ENCODE assay signal across 1 cellular context in the genomic region with DNA sequence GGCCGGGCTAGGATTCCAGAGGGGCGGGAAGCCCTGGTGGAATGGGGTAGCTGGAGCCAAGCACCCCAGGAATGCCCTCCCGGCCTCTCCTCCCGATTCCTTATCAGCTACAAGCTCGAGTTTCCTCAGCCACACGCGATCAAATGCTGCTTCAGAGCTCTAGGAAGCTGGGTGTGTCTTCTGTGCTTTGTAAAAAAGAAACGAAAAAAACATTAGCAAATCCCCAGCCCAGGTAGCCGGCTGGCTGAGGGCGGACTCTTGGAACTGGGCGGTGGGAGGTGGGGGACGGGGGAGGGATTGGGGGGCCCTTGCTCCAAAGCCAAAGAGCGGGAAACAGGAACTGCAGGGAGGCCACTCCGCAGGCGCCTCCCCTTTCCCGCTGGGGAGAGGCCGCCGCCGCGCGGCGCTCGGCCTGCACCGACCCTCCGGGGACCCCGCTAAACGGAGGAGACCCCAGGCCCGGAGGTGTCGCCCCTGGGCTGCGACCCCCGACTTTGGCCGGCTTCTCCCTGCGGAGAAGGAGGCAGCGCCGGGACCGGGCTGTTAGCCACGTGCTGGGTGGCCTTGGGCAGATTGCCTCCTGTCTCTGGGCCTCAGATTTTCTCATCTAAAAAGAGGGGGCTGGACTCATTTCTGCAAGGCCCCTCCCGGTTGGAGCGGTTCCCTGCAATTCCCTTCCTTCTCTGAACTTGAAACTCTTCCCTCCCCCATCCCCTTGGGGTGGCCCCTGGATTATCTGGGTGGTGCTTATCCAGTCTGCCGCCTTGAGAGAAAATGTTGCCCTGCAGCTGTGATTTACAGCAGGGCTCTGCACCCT.
A peak's percentile ranks its signal among the peaks of the same experiment; 100 is the strongest.
TF ChIP-seq lines count a peak whose summit lies in the region.

No MANE protein-coding gene starts in this region.

TF ChIP-seq in K562, 482 proteins besides CTCF, POLR2A, EP300 and RAD21 (continued from another document and continues in another):
- TF ChIP-seq, protein P1, sequence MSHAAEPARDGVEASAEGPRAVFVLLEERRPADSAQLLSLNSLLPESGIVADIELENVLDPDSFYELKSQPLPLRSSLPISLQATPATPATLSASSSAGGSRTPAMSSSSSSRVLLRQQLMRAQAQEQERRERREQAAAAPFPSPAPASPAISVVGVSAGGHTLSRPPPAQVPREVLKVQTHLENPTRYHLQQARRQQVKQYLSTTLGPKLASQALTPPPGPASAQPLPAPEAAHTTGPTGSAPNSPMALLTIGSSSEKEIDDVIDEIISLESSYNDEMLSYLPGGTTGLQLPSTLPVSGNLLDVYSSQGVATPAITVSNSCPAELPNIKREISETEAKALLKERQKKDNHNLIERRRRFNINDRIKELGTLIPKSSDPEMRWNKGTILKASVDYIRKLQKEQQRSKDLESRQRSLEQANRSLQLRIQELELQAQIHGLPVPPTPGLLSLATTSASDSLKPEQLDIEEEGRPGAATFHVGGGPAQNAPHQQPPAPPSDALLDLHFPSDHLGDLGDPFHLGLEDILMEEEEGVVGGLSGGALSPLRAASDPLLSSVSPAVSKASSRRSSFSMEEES (CRISPR knock-in tag; IDR thresholded peaks at IDR 0.05), result no peak
- TF ChIP-seq, protein P2, sequence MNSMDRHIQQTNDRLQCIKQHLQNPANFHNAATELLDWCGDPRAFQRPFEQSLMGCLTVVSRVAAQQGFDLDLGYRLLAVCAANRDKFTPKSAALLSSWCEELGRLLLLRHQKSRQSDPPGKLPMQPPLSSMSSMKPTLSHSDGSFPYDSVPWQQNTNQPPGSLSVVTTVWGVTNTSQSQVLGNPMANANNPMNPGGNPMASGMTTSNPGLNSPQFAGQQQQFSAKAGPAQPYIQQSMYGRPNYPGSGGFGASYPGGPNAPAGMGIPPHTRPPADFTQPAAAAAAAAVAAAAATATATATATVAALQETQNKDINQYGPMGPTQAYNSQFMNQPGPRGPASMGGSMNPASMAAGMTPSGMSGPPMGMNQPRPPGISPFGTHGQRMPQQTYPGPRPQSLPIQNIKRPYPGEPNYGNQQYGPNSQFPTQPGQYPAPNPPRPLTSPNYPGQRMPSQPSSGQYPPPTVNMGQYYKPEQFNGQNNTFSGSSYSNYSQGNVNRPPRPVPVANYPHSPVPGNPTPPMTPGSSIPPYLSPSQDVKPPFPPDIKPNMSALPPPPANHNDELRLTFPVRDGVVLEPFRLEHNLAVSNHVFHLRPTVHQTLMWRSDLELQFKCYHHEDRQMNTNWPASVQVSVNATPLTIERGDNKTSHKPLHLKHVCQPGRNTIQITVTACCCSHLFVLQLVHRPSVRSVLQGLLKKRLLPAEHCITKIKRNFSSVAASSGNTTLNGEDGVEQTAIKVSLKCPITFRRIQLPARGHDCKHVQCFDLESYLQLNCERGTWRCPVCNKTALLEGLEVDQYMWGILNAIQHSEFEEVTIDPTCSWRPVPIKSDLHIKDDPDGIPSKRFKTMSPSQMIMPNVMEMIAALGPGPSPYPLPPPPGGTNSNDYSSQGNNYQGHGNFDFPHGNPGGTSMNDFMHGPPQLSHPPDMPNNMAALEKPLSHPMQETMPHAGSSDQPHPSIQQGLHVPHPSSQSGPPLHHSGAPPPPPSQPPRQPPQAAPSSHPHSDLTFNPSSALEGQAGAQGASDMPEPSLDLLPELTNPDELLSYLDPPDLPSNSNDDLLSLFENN (IDR thresholded peaks at IDR 0.05; ENCODE audit: low read depth in 2 of 2, low read length in 2 of 2), result no peak
- TF ChIP-seq, protein P3, sequence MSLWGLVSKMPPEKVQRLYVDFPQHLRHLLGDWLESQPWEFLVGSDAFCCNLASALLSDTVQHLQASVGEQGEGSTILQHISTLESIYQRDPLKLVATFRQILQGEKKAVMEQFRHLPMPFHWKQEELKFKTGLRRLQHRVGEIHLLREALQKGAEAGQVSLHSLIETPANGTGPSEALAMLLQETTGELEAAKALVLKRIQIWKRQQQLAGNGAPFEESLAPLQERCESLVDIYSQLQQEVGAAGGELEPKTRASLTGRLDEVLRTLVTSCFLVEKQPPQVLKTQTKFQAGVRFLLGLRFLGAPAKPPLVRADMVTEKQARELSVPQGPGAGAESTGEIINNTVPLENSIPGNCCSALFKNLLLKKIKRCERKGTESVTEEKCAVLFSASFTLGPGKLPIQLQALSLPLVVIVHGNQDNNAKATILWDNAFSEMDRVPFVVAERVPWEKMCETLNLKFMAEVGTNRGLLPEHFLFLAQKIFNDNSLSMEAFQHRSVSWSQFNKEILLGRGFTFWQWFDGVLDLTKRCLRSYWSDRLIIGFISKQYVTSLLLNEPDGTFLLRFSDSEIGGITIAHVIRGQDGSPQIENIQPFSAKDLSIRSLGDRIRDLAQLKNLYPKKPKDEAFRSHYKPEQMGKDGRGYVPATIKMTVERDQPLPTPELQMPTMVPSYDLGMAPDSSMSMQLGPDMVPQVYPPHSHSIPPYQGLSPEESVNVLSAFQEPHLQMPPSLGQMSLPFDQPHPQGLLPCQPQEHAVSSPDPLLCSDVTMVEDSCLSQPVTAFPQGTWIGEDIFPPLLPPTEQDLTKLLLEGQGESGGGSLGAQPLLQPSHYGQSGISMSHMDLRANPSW (CRISPR knock-in tag; IDR thresholded peaks at IDR 0.05), result no peak
- TF ChIP-seq SAP30 (IDR thresholded peaks at IDR 0.05; ENCODE audit: borderline replicate concordance, insufficient read depth, low read depth, low read length, poor library complexity, severe bottlenecking), result no peak
- TF ChIP-seq, protein P4, sequence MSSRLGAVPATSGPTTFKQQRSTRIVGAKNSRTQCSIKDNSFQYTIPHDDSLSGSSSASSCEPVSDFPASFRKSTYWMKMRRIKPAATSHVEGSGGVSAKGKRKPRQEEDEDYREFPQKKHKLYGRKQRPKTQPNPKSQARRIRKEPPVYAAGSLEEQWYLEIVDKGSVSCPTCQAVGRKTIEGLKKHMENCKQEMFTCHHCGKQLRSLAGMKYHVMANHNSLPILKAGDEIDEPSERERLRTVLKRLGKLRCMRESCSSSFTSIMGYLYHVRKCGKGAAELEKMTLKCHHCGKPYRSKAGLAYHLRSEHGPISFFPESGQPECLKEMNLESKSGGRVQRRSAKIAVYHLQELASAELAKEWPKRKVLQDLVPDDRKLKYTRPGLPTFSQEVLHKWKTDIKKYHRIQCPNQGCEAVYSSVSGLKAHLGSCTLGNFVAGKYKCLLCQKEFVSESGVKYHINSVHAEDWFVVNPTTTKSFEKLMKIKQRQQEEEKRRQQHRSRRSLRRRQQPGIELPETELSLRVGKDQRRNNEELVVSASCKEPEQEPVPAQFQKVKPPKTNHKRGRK (tag; IDR thresholded peaks at IDR 0.05), result no peak
- TF ChIP-seq HNRNPL (IDR thresholded peaks at IDR 0.05; ENCODE audit: low read depth, low read length), result no peak
- TF ChIP-seq, protein P5, sequence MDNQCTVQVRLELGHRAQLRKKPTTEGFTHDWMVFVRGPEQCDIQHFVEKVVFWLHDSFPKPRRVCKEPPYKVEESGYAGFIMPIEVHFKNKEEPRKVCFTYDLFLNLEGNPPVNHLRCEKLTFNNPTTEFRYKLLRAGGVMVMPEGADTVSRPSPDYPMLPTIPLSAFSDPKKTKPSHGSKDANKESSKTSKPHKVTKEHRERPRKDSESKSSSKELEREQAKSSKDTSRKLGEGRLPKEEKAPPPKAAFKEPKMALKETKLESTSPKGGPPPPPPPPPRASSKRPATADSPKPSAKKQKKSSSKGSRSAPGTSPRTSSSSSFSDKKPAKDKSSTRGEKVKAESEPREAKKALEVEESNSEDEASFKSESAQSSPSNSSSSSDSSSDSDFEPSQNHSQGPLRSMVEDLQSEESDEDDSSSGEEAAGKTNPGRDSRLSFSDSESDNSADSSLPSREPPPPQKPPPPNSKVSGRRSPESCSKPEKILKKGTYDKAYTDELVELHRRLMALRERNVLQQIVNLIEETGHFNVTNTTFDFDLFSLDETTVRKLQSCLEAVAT (IDR thresholded peaks at IDR 0.05), result no peak
- no peak for TF ChIP-seq ZKSCAN3 (CRISPR knock-in tag; IDR thresholded peaks at IDR 0.05)
- no peak for TF ChIP-seq MCM7 (IDR thresholded peaks at IDR 0.05)
- TF ChIP-seq ZNF77 (CRISPR knock-in tag; IDR thresholded peaks at IDR 0.05), result no peak
- TF ChIP-seq, protein P6, sequence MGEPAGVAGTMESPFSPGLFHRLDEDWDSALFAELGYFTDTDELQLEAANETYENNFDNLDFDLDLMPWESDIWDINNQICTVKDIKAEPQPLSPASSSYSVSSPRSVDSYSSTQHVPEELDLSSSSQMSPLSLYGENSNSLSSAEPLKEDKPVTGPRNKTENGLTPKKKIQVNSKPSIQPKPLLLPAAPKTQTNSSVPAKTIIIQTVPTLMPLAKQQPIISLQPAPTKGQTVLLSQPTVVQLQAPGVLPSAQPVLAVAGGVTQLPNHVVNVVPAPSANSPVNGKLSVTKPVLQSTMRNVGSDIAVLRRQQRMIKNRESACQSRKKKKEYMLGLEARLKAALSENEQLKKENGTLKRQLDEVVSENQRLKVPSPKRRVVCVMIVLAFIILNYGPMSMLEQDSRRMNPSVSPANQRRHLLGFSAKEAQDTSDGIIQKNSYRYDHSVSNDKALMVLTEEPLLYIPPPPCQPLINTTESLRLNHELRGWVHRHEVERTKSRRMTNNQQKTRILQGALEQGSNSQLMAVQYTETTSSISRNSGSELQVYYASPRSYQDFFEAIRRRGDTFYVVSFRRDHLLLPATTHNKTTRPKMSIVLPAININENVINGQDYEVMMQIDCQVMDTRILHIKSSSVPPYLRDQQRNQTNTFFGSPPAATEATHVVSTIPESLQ (CRISPR knock-in tag; IDR thresholded peaks at IDR 0.05), result no peak
- TF ChIP-seq PHTF2 (CRISPR knock-in tag; IDR thresholded peaks at IDR 0.05), result no peak
- TF ChIP-seq, protein P7, sequence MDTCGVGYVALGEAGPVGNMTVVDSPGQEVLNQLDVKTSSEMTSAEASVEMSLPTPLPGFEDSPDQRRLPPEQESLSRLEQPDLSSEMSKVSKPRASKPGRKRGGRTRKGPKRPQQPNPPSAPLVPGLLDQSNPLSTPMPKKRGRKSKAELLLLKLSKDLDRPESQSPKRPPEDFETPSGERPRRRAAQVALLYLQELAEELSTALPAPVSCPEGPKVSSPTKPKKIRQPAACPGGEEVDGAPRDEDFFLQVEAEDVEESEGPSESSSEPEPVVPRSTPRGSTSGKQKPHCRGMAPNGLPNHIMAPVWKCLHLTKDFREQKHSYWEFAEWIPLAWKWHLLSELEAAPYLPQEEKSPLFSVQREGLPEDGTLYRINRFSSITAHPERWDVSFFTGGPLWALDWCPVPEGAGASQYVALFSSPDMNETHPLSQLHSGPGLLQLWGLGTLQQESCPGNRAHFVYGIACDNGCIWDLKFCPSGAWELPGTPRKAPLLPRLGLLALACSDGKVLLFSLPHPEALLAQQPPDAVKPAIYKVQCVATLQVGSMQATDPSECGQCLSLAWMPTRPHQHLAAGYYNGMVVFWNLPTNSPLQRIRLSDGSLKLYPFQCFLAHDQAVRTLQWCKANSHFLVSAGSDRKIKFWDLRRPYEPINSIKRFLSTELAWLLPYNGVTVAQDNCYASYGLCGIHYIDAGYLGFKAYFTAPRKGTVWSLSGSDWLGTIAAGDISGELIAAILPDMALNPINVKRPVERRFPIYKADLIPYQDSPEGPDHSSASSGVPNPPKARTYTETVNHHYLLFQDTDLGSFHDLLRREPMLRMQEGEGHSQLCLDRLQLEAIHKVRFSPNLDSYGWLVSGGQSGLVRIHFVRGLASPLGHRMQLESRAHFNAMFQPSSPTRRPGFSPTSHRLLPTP (IDR thresholded peaks at IDR 0.05; ENCODE audit: borderline replicate concordance, extremely low read depth, insufficient read length), result no peak
- TF ChIP-seq SIX5 (IDR thresholded peaks at IDR 0.05; ENCODE audit: borderline replicate concordance in 1 of 2, insufficient read depth in 1 of 2, low read depth in 1 of 2, low read length in 2 of 2), result no peak
- peak; percentile 86; the same call in 1 of the 2 replicates for TF ChIP-seq SMARCA5 (IDR thresholded peaks at IDR 0.05)
- 0 out of 4 replicates have a peak, but pooled peaks of 1 of the 2 experiments have one; percentile 9 for TF ChIP-seq TRIM24 (IDR thresholded peaks at IDR 0.05)
- TF ChIP-seq CBFA2T3 (IDR thresholded peaks at IDR 0.05), result peak; percentile 67
- TF ChIP-seq, protein P8, sequence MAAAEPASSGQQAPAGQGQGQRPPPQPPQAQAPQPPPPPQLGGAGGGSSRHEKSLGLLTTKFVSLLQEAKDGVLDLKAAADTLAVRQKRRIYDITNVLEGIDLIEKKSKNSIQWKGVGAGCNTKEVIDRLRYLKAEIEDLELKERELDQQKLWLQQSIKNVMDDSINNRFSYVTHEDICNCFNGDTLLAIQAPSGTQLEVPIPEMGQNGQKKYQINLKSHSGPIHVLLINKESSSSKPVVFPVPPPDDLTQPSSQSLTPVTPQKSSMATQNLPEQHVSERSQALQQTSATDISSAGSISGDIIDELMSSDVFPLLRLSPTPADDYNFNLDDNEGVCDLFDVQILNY (CRISPR knock-in tag; IDR thresholded peaks at IDR 0.05), result no peak
- no peak for TF ChIP-seq SMARCE1 (IDR thresholded peaks at IDR 0.05)
- TF ChIP-seq FOXA3 (CRISPR knock-in tag; conservative IDR thresholded peaks at IDR 0.05 in 1 of 2, IDR thresholded peaks at IDR 0.05 in 1 of 2), result no peak
- TF ChIP-seq ZNF561 (CRISPR knock-in tag; conservative IDR thresholded peaks at IDR 0.05), result no peak
- TF ChIP-seq, protein P9, sequence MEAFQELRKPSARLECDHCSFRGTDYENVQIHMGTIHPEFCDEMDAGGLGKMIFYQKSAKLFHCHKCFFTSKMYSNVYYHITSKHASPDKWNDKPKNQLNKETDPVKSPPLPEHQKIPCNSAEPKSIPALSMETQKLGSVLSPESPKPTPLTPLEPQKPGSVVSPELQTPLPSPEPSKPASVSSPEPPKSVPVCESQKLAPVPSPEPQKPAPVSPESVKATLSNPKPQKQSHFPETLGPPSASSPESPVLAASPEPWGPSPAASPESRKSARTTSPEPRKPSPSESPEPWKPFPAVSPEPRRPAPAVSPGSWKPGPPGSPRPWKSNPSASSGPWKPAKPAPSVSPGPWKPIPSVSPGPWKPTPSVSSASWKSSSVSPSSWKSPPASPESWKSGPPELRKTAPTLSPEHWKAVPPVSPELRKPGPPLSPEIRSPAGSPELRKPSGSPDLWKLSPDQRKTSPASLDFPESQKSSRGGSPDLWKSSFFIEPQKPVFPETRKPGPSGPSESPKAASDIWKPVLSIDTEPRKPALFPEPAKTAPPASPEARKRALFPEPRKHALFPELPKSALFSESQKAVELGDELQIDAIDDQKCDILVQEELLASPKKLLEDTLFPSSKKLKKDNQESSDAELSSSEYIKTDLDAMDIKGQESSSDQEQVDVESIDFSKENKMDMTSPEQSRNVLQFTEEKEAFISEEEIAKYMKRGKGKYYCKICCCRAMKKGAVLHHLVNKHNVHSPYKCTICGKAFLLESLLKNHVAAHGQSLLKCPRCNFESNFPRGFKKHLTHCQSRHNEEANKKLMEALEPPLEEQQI (IDR thresholded peaks at IDR 0.05), result no peak
- TF ChIP-seq, protein P10, sequence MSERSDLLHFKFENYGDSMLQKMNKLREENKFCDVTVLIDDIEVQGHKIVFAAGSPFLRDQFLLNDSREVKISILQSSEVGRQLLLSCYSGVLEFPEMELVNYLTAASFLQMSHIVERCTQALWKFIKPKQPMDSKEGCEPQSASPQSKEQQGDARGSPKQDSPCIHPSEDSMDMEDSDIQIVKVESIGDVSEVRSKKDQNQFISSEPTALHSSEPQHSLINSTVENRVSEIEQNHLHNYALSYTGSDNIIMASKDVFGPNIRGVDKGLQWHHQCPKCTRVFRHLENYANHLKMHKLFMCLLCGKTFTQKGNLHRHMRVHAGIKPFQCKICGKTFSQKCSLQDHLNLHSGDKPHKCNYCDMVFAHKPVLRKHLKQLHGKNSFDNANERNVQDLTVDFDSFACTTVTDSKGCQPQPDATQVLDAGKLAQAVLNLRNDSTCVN (CRISPR knock-in tag; IDR thresholded peaks at IDR 0.05), result no peak
- TF ChIP-seq XRCC4 (IDR thresholded peaks at IDR 0.05; ENCODE audit: extremely low read depth, insufficient read depth, insufficient read length), result no peak
- 0 out of 2 replicates have a peak, but pooled peaks have one; percentile 29 for TF ChIP-seq ARID1B (IDR thresholded peaks at IDR 0.05)
- TF ChIP-seq RCOR1 (IDR thresholded peaks at IDR 0.05; ENCODE audit: borderline replicate concordance in 1 of 2, low read depth in 2 of 2, low read length in 2 of 2), result peak in 1 of 2 experiments; percentile 80; a peak in 1 of 4 replicates
- no peak for TF ChIP-seq POLR3G (IDR thresholded peaks at IDR 0.05; ENCODE audit: extremely low read depth, insufficient read length, insufficient replicate concordance)
- no peak for TF ChIP-seq ZNF785 (CRISPR knock-in tag; IDR thresholded peaks at IDR 0.05)
- no peak for TF ChIP-seq HMG20B (CRISPR knock-in tag; IDR thresholded peaks at IDR 0.05)
- TF ChIP-seq MYC (IDR thresholded peaks at IDR 0.05; ENCODE audit: low read depth, low read length), result no peak
- TF ChIP-seq MYC (CRISPR knock-in tag; IDR thresholded peaks at IDR 0.05; ENCODE audit: borderline replicate concordance, low read depth), result no peak
